In genomic region chr4:182918044-182918607, GRCh38 we compare ENCODE assay signal across 8 cellular contexts. TPM values are rescaled to one million over a fixed set of nuclear protein-coding genes. Genes with fewer than 3 reads are reported as not detected.
A peak's percentile ranks its signal among the peaks of the same experiment; 100 is the strongest.
DNase-seq lines count a peak whose midpoint lies in the region; ATAC-seq and TF ChIP-seq lines count a peak whose summit lies in the region.

No MANE protein-coding gene starts in this region.

- H3K27me3 ChIP-seq in right lobe of liver = no peaks in the 10 kb centered on the region

- H3K4me1 ChIP-seq in right lobe of liver = peaks cover 0 to 23% (median 11%) of the 10 kb centered on the region in 4 donors
- H3K4me1 ChIP-seq in urinary bladder (ENCODE audit: insufficient read depth) = peaks cover 2% of the 10 kb centered on the region

- TF ChIP-seq POLR2A in right lobe of liver (IDR thresholded peaks at IDR 0.05) = no peak

- H3K36me3 ChIP-seq in right lobe of liver (peaks cover 0 to 9% (median 4%) of the 10 kb centered on the region in 4 donors), urinary bladder (ENCODE audit: insufficient read depth) (no peaks in the 10 kb centered on the region)

- POLR2A ChIA-PET in AG04449 (lab: Yijun Ruan, JAX) = interaction anchor here (0.7 to 1.3 kb wide), 4 partner anchors 11 to 948 kb away, joined by 3 to 7 read pairs (median 5); partner anchors contain the start of gene WWC2

- 11 to 17% (median 17%) methylated on average over 12 of the region's 12 CpGs for WGBS in adipose tissue, 3 donors
- 10% methylated on average over 11 of the region's 12 CpGs for WGBS in right lobe of liver (ENCODE audit: insufficient coverage, low coverage, low lambda C conversion rate, missing lambda C conversion rate)
- 10% methylated on average over 12 of the region's 12 CpGs for WGBS in urinary bladder

- ATAC-seq in GM19043 (IDR thresholded peaks at IDR 0.05; ENCODE audit: low read depth, unreplicated experiment) = peak; percentile 20
- peak; percentile 28 for ATAC-seq in HG03280 (IDR thresholded peaks at IDR 0.05; ENCODE audit: unreplicated experiment)
- ATAC-seq in right lobe of liver = no peak

- CTCF ChIA-PET in AG04449 (lab: Yijun Ruan, JAX) = interaction anchor here (0.6 to 2.1 kb wide), 8 partner anchors 9 to 1773 kb away, joined by 3 to 13 read pairs (median 4); no protein-coding TSS in a partner anchor

- H3K27ac ChIP-seq in adipose tissue (ENCODE audit: low read depth, low read length) (peak overlapping the region; percentile 28), right lobe of liver (peak overlapping the region; percentile 93 to 98 (median 96)), urinary bladder (ENCODE audit: low read depth) (peak overlapping the region; percentile 98)

- H3K4me3 ChIP-seq in AG04449 (ENCODE audit: low read depth, low read length) = peak overlapping the region; percentile 71
- H3K4me3 ChIP-seq in right lobe of liver = peak overlapping the region; percentile 77 to 83 (median 82)
- peak overlapping the region; percentile 90 for H3K4me3 ChIP-seq in urinary bladder (ENCODE audit: low read depth, low read length)

- DNase-seq in AG04449 (ENCODE audit: low read depth, low spot score) = no peak
- DNase-seq in right lobe of liver = no peak
- DNase-seq in GM19238 (ENCODE audit: insufficient read length, low spot score) = no peak
- DNase-seq in hepatic stellate cell (ENCODE audit: low spot score) = no peak

- TF ChIP-seq CTCF in AG04449 (IDR thresholded peaks at IDR 0.05; ENCODE audit: insufficient read depth, low read length, missing control alignments) (no peak), right lobe of liver (IDR thresholded peaks at IDR 0.05) (no peak)

- H3K9me3 ChIP-seq in right lobe of liver = no peaks in the 10 kb centered on the region

- intact Hi-C loops in right lobe of liver (cut with DNase I) = no loop called here

RNA-seq across cellular contexts. Expression of gene DCTD, which starts 0.9 kb away (rescaled TPM):
- 10 to 100 TPM; 36.3 to 74.9 (median 61.8) TPM for polyA plus RNA-seq in adipose tissue
- total RNA-seq in right lobe of liver = 10 to 100 TPM; 45.7 to 61.3 (median 51.2) TPM
- total RNA-seq in urinary bladder = 68.7 TPM
- 71.7 TPM for polyA plus RNA-seq in urinary bladder

Comparison
In these comparisons a context has a peak if more than half of its experiments do, and no peak if none do; other contexts are left out.
1. ATAC-seq: peak in GM19043 (single experiment) and HG03280 (single experiment); none in right lobe of liver (0 of 4).
2. H3K27ac ChIP-seq: peak in every context shown above with its lines; median percentile 98 in urinary bladder; 96 in right lobe of liver; 28 in adipose tissue.
3. Peak in every context shown above with its lines, with median percentiles within 50 percentile points of each other: H3K4me3 ChIP-seq.